ENCODE assay signal across 8 cellular contexts in genomic region chr12:85469158-85470086, GRCh38.
DNase-seq lines count a peak whose midpoint lies in the region; ATAC-seq and TF ChIP-seq lines count a peak whose summit lies in the region.
"Not testable (repeated sequence)": the region's sequence is repeated elsewhere in the genome, so short reads cannot be mapped to it uniquely, and the experiment has no call there.

No MANE protein-coding gene starts in this region.

- TF ChIP-seq CTCF in PC-9 (conservative IDR thresholded peaks at IDR 0.05); osteoblast (IDR thresholded peaks at IDR 0.05; ENCODE audit: extremely low read depth, low read depth, low read length); type B pancreatic cell (conservative IDR thresholded peaks at IDR 0.05): not testable (repeated sequence)

- H3K27ac Mint-ChIP-seq in activated T-cell treated with anti-CD3 and anti-CD28 coated beads, Interleukin-2, amount 50 U/mL, for 72 hours: not testable (repeated sequence)
- H3K27ac Mint-ChIP-seq in type B pancreatic cell: peak overlapping the region; percentile 88

- not testable (repeated sequence) for H3K36me3 Mint-ChIP-seq in activated T-cell treated with anti-CD3 and anti-CD28 coated beads, Interleukin-2, amount 50 U/mL, for 72 hours (ENCODE audit: insufficient read depth in 2 of 2); type B pancreatic cell

- H4K20me1 ChIP-seq in PC-9 (ENCODE audit: insufficient read depth); osteoblast (ENCODE audit: insufficient read depth, low read length): not testable (repeated sequence)

- POLR2A ChIA-PET in PC-9 (lab: Charles Lee; ENCODE audit: unreplicated experiment): not testable (repeated sequence)

- H3K36me3 ChIP-seq in PC-9 (ENCODE audit: low read depth); duodenal mucosa (ENCODE audit: control insufficient read depth in 1 of 2, insufficient read depth in 2 of 2, low read length in 2 of 2); osteoblast (ENCODE audit: insufficient read depth, low read length): not testable (repeated sequence)

- not testable (repeated sequence) for H3K79me2 ChIP-seq in PC-9 (ENCODE audit: low read depth); osteoblast (ENCODE audit: insufficient read depth, low read length)

- H3K27me3 ChIP-seq in PC-9 (ENCODE audit: insufficient read depth, low read depth); duodenal mucosa (ENCODE audit: control insufficient read depth in 1 of 2, insufficient read depth in 2 of 2, low read length in 2 of 2); osteoblast (ENCODE audit: insufficient read depth, low read length): not testable (repeated sequence)

- H2AFZ ChIP-seq in PC-9 (peak overlapping the region; percentile 60), osteoblast (ENCODE audit: low read length) (peak overlapping the region; percentile 17)

- H3K4me1 ChIP-seq in PC-9 (replicated peaks; ENCODE audit: insufficient read depth): peaks cover 27% of the 10 kb centered on the region
- not testable (repeated sequence) for H3K4me1 ChIP-seq in duodenal mucosa (ENCODE audit: control insufficient read depth in 1 of 2, insufficient read depth in 2 of 2, low read length in 2 of 2); osteoblast (ENCODE audit: insufficient read depth, low read length)

- peak overlapping the region; percentile 72 to 78 for H3K4me3 Mint-ChIP-seq in activated T-cell treated with anti-CD3 and anti-CD28 coated beads, Interleukin-2, amount 50 U/mL, for 72 hours
- peak overlapping the region; percentile 90 for H3K4me3 Mint-ChIP-seq in type B pancreatic cell

- not testable (repeated sequence) for BruUV-seq in PC-9 (replicated peaks; lab: Mats Ljungman, UMichigan)

- H3K9me3 ChIP-seq in PC-9 (ENCODE audit: insufficient read depth, low read depth); duodenal mucosa (ENCODE audit: control insufficient read depth in 1 of 2, low read length in 2 of 2); osteoblast (ENCODE audit: low read depth, low read length): not testable (repeated sequence)

- not testable (repeated sequence) for H3K9me3 Mint-ChIP-seq in activated T-cell treated with anti-CD3 and anti-CD28 coated beads, Interleukin-2, amount 50 U/mL, for 72 hours; type B pancreatic cell

- H3F3A ChIP-seq in PC-9 (ENCODE audit: insufficient read depth, low read depth): not testable (repeated sequence)

- H3K4me2 ChIP-seq in PC-9 (peak overlapping the region; percentile 65), osteoblast (ENCODE audit: insufficient read depth, low read length) (peak overlapping the region; percentile 68)

- DNase-seq in ELF-1 (ENCODE audit: low read depth, low spot score) (peak; percentile 91), MV-4-11 (lab: John Stamatoyannopoulos, UW) (peak; percentile 78), PC-9 (peak; percentile 26 to 53), islet precursor cell (peak; percentile 86)
- DNase-seq in activated T-cell treated with anti-CD3 and anti-CD28 coated beads, Interleukin-2, amount 50 U/mL, for 72 hours; osteoblast (ENCODE audit: insufficient read length, low spot score, missing footprints); type B pancreatic cell (ENCODE audit: extremely low spot score, unreplicated experiment): not testable (repeated sequence)

- ATAC-seq in activated T-cell treated with anti-CD3 and anti-CD28 coated beads, Interleukin-2, amount 50 U/mL, for 72 hours (replicated peaks in 1 of 2): not testable (repeated sequence)

- not testable (repeated sequence) for H3K9me2 ChIP-seq in PC-9 (ENCODE audit: insufficient read depth)

- H3K27me3 Mint-ChIP-seq in activated T-cell treated with anti-CD3 and anti-CD28 coated beads, Interleukin-2, amount 50 U/mL, for 72 hours (ENCODE audit: low read depth); type B pancreatic cell: not testable (repeated sequence)

- H3K27ac ChIP-seq in PC-9: 0 out of 2 replicates have a peak overlapping the region, but pooled peaks have one; percentile 1
- not testable (repeated sequence) for H3K27ac ChIP-seq in duodenal mucosa (ENCODE audit: low read depth, low read length); osteoblast (ENCODE audit: low read depth, low read length)

- not testable (repeated sequence) for H3K9ac ChIP-seq in duodenal mucosa (ENCODE audit: low read depth in 1 of 2, low read length in 2 of 2)

- intact Hi-C loops in PC-9 (cut with micrococcal nuclease; ENCODE audit: unreplicated experiment): loop anchor here (2.0 to 5.0 kb wide), 3 partner anchors 103 to 451 kb away; no protein-coding TSS in a partner anchor

- CTCF ChIA-PET in PC-9 (lab: Charles Lee): interaction anchor here (0.6 to 1.3 kb wide), 2 partner anchors 390 to 393 kb away, joined by 3 to 6 read pairs; no protein-coding TSS in a partner anchor

- not testable (repeated sequence) for H3K4me1 Mint-ChIP-seq in activated T-cell treated with anti-CD3 and anti-CD28 coated beads, Interleukin-2, amount 50 U/mL, for 72 hours (ENCODE audit: low read depth)
- H3K4me1 Mint-ChIP-seq in type B pancreatic cell (ENCODE audit: unreplicated experiment): peaks cover 15% of the 10 kb centered on the region

- H3K4me3 ChIP-seq in PC-9 (peak overlapping the region; percentile 43; the same call in 1 of the 2 replicates), duodenal mucosa (ENCODE audit: low read depth in 1 of 2, low read length in 2 of 2) (peak overlapping the region; percentile 41 to 51), osteoblast (ENCODE audit: insufficient read depth, low read length) (peak overlapping the region; percentile 51)
